ENCODE assay signal across 10 cellular contexts in genomic region chr6:108116781-108117426, GRCh38. TPM values are rescaled to one million over a fixed set of nuclear protein-coding genes. Genes with fewer than 3 reads are reported as not detected.
A peak's percentile ranks its signal among the peaks of the same experiment; 100 is the strongest.
DNase-seq lines count a peak whose midpoint lies in the region; ATAC-seq lines count a peak whose summit lies in the region.
"Had no signal": no experiment of that assay in that cellular context is flagged by ENCODE, and none has a peak within 500 bp of the region (broad histone marks: within the 10 kb centered on the region; RNA-seq: fewer than 3 reads in every experiment).

No MANE protein-coding gene starts in this region.

- no peaks in the 10 kb centered on the region for H3K9me3 Mint-ChIP-seq in activated CD4-positive, alpha-beta T cell treated with anti-CD3 and anti-CD28 coated beads for 36 hours (ENCODE audit: low read depth)
- H3K9me3 Mint-ChIP-seq in stimulated activated naive B cell treated with anti-CD40 and anti-IgM and Interleukin-4, amounts not matched to agents 10 μg/mL and 1 μg/mL and 100 μg/mL, for 72 hours, result no peaks in the 10 kb centered on the region

- H3K27ac Mint-ChIP-seq in activated CD4-positive, alpha-beta T cell treated with anti-CD3 and anti-CD28 coated beads for 36 hours, result no peak overlapping the region
- H3K27ac Mint-ChIP-seq in stimulated activated naive B cell treated with anti-CD40 and anti-IgM and Interleukin-4, amounts not matched to agents 10 μg/mL and 1 μg/mL and 100 μg/mL, for 72 hours, result peak overlapping the region; percentile 59

- CTCF ChIA-PET in activated CD4-positive, alpha-beta T cell treated with anti-CD3 and anti-CD28 coated beads for 36 hours (lab: Charles Lee), result interaction anchor here (0.6 to 0.9 kb wide), 4 partner anchors 18 to 984 kb away, joined by 3 read pairs; no protein-coding TSS in a partner anchor

- peak overlapping the region; percentile 51; the same call in 1 of the 2 replicates for H3K4me3 ChIP-seq in iPS-18c (ENCODE audit: insufficient read depth, low read depth, low read length)

- ATAC-seq in activated CD4-positive, alpha-beta T cell treated with anti-CD3 and anti-CD28 coated beads for 36 hours, result no peak
- ATAC-seq in stimulated activated naive B cell treated with anti-CD40 and anti-IgM and Interleukin-4, amounts not matched to agents 10 μg/mL and 1 μg/mL and 100 μg/mL, for 72 hours (replicated peaks), result no peak
- no peak for ATAC-seq in GM18907 (IDR thresholded peaks at IDR 0.05; ENCODE audit: unreplicated experiment)

- intact Hi-C loops in activated CD4-positive, alpha-beta T cell treated with anti-CD3 and anti-CD28 coated beads for 36 hours (cut with DNase I, micrococcal nuclease), result loop anchor here (2.0 to 10.0 kb wide), 3 partner anchors 50 to 330 kb away; partner anchors contain the start of gene NR2E1 (in 1 of the 2)

- POLR2A ChIA-PET in activated CD4-positive, alpha-beta T cell treated with anti-CD3 and anti-CD28 coated beads for 36 hours (lab: Charles Lee), result interaction anchor here (0.6 to 0.9 kb wide), 2 partner anchors 48 to 376 kb away, joined by 3 read pairs; no protein-coding TSS in a partner anchor

- H3K9me3 ChIP-seq in iPS-18c (ENCODE audit: control insufficient read depth, insufficient read depth, low read length), result no peaks in the 10 kb centered on the region

- H3K4me3 Mint-ChIP-seq in activated CD4-positive, alpha-beta T cell treated with anti-CD3 and anti-CD28 coated beads for 36 hours, result peak overlapping the region; percentile 65
- peak overlapping the region; percentile 76 to 79 for H3K4me3 Mint-ChIP-seq in stimulated activated naive B cell treated with anti-CD40 and anti-IgM and Interleukin-4, amounts not matched to agents 10 μg/mL and 1 μg/mL and 100 μg/mL, for 72 hours

- peak; percentile 9 for DNase-seq in activated CD4-positive, alpha-beta T cell treated with anti-CD3 and anti-CD28 coated beads for 36 hours
- DNase-seq in activated CD4-positive, alpha-beta T cell treated with anti-CD3 and anti-CD28 coated beads, Interleukin-2, amount 50 U/mL, for 1 hour, result no peak
- DNase-seq in activated CD8-positive, alpha-beta memory T cell treated with anti-CD3 and anti-CD28 coated beads, Interleukin-2, amount 50 U/mL, for 48 hours, result peak; percentile 57
- no peak for DNase-seq in stimulated activated naive B cell treated with anti-CD40 and anti-IgM and Interleukin-4, amounts not matched to agents 10 μg/mL and 1 μg/mL and 100 μg/mL, for 72 hours
- DNase-seq in NCI-H1105 (lab: John Stamatoyannopoulos, UW), result no peak
- DNase-seq in NCI-H146 (lab: John Stamatoyannopoulos, UW), result no peak
- DNase-seq: NCI-H774 had no signal

- no peaks in the 10 kb centered on the region for H3K36me3 Mint-ChIP-seq in activated CD4-positive, alpha-beta T cell treated with anti-CD3 and anti-CD28 coated beads for 36 hours (ENCODE audit: low read depth)
- peaks cover 0 to 3% of the 10 kb centered on the region in 2 donors for H3K36me3 Mint-ChIP-seq in stimulated activated naive B cell treated with anti-CD40 and anti-IgM and Interleukin-4, amounts not matched to agents 10 μg/mL and 1 μg/mL and 100 μg/mL, for 72 hours

- H3K4me1 Mint-ChIP-seq in activated CD4-positive, alpha-beta T cell treated with anti-CD3 and anti-CD28 coated beads for 36 hours, result peaks cover 51% of the 10 kb centered on the region
- H3K4me1 Mint-ChIP-seq in stimulated activated naive B cell treated with anti-CD40 and anti-IgM and Interleukin-4, amounts not matched to agents 10 μg/mL and 1 μg/mL and 100 μg/mL, for 72 hours, result peaks cover 49 to 62% of the 10 kb centered on the region in 2 donors

- peaks cover 86% of the 10 kb centered on the region for H3K27me3 Mint-ChIP-seq in activated CD4-positive, alpha-beta T cell treated with anti-CD3 and anti-CD28 coated beads for 36 hours
- peaks cover 74 to 89% of the 10 kb centered on the region in 2 donors for H3K27me3 Mint-ChIP-seq in stimulated activated naive B cell treated with anti-CD40 and anti-IgM and Interleukin-4, amounts not matched to agents 10 μg/mL and 1 μg/mL and 100 μg/mL, for 72 hours

RNA-seq across cellular contexts. Expression of gene OSTM1, which starts 42.4 kb away (rescaled TPM):
- 1 to 10 TPM; 5.5 to 7.3 TPM for total RNA-seq in activated CD4-positive, alpha-beta T cell treated with anti-CD3 and anti-CD28 coated beads for 36 hours

RNA-seq across cellular contexts. Expression of gene NR2E1, which starts 48.9 kb away (rescaled TPM):
- not detected for total RNA-seq in activated CD4-positive, alpha-beta T cell treated with anti-CD3 and anti-CD28 coated beads for 36 hours
- total RNA-seq: right cardiac atrium had no signal

Comparison
In these comparisons a context has a peak if more than half of its experiments do, and no peak if none do; other contexts are left out.
1. DNase-seq: peak in activated CD4-positive, alpha-beta T cell treated with anti-CD3 and anti-CD28 coated beads for 36 hours (single experiment) and activated CD8-positive, alpha-beta memory T cell treated with anti-CD3 and anti-CD28 coated beads, Interleukin-2, amount 50 U/mL, for 48 hours (single experiment); none in activated CD4-positive, alpha-beta T cell treated with anti-CD3 and anti-CD28 coated beads, Interleukin-2, amount 50 U/mL, for 1 hour (single experiment), stimulated activated naive B cell treated with anti-CD40 and anti-IgM and Interleukin-4, amounts not matched to agents 10 μg/mL and 1 μg/mL and 100 μg/mL, for 72 hours (single experiment), NCI-H1105 (single experiment) and NCI-H146 (single experiment).